Comparison of ENCODE assay signal across 13 cellular contexts in genomic region chr15:63998489-63998888, GRCh38. TPM values are rescaled to one million over a fixed set of nuclear protein-coding genes. Genes with fewer than 3 reads are reported as not detected.
A peak's percentile ranks its signal among the peaks of the same experiment; 100 is the strongest.
DNase-seq lines count a peak whose midpoint lies in the region; FAIRE-seq and TF ChIP-seq lines count a peak whose summit lies in the region.
"Had no signal": no experiment of that assay in that cellular context is flagged by ENCODE, and none has a peak within 500 bp of the region (broad histone marks: within the 10 kb centered on the region; RNA-seq: fewer than 3 reads in every experiment).

No MANE protein-coding gene starts in this region.

- H3K36me3 Mint-ChIP-seq in mesothelial cell of epicardium = no peaks in the 10 kb centered on the region

- H3K4me3 ChIP-seq in SK-N-MC (no peak overlapping the region), skeletal muscle satellite cell (ENCODE audit: low read length) (no peak overlapping the region), colonic mucosa (no peak overlapping the region)
- H3K4me3 ChIP-seq: esophagus squamous epithelium, MG63 had no signal

- no peak for TF ChIP-seq POLR2A in GM12891 (IDR thresholded peaks at IDR 0.05; ENCODE audit: low read depth, low read length)

- H3K27me3 ChIP-seq in skeletal muscle satellite cell (ENCODE audit: control insufficient read depth, insufficient read depth, low read length) (no peaks in the 10 kb centered on the region), colonic mucosa (no peaks in the 10 kb centered on the region)
- H3K27me3 ChIP-seq: esophagus squamous epithelium, MG63 had no signal

- DNase-seq in GM12891 (ENCODE audit: insufficient read length, low spot score) = no peak
- DNase-seq in SK-N-MC (ENCODE audit: low read depth, low spot score) = no peak
- peak; percentile 47 for DNase-seq in kidney tubule cell (ENCODE audit: low spot score)
- no peak for DNase-seq in medulla oblongata (ENCODE audit: extremely low spot score)
- DNase-seq in colonic mucosa = no peak
- DNase-seq in mesothelial cell of epicardium (ENCODE audit: low spot score in 2 of 2, unreplicated experiment in 2 of 2) = no peak
- DNase-seq: activated T-cell treated with anti-CD3 and anti-CD28 coated beads, Interleukin-2, amount 50 U/mL, for 48 hours; esophagus squamous epithelium; trophoblast cell had no signal

- TF ChIP-seq CTCF in colonic mucosa (IDR thresholded peaks at IDR 0.05) (no peak), mesothelial cell of epicardium (IDR thresholded peaks at IDR 0.05; ENCODE audit: unreplicated experiment) (no peak)

- H3K36me3 ChIP-seq in SK-N-MC (ENCODE audit: insufficient read depth, low read length) (no peaks in the 10 kb centered on the region), skeletal muscle satellite cell (ENCODE audit: insufficient read depth, low read length) (no peaks in the 10 kb centered on the region), colonic mucosa (no peaks in the 10 kb centered on the region)
- H3K36me3 ChIP-seq: esophagus squamous epithelium, MG63 had no signal

- H3K27ac ChIP-seq in SK-N-MC (peak overlapping the region; percentile 39; the same call in 1 of the 2 replicates), colonic mucosa (no peak overlapping the region)
- H3K27ac ChIP-seq: esophagus squamous epithelium had no signal

- H3K9ac ChIP-seq in SK-N-MC (ENCODE audit: insufficient read length) (no peak overlapping the region), skeletal muscle satellite cell (ENCODE audit: low read depth, low read length) (no peak overlapping the region), colonic mucosa (ENCODE audit: low read depth in 2 of 2, low read length in 2 of 2) (no peak overlapping the region)

- FAIRE-seq in GM12891 (lab: Jason Lieb, UNC) = peak; percentile 28
- FAIRE-seq: HTR-8/SVneo had no signal

- H3K27ac Mint-ChIP-seq in mesothelial cell of epicardium = no peak overlapping the region

- H3K4me1 ChIP-seq in skeletal muscle satellite cell (ENCODE audit: control insufficient read depth, insufficient read depth, low read length) = peaks cover 32% of the 10 kb centered on the region
- H3K4me1 ChIP-seq in colonic mucosa = peaks cover 4% of the 10 kb centered on the region

- no peaks in the 10 kb centered on the region for H3K9me3 ChIP-seq in SK-N-MC (ENCODE audit: low read depth, low read length)
- no peaks in the 10 kb centered on the region for H3K9me3 ChIP-seq in skeletal muscle satellite cell (replicated peaks; ENCODE audit: low read length)
- no peaks in the 10 kb centered on the region for H3K9me3 ChIP-seq in colonic mucosa
- H3K9me3 ChIP-seq: esophagus squamous epithelium, MG63 had no signal

- H3K4me2 ChIP-seq in skeletal muscle satellite cell (ENCODE audit: low read length) = peak overlapping the region; percentile 28

- no peaks in the 10 kb centered on the region for H3K9me3 Mint-ChIP-seq in mesothelial cell of epicardium

- H3K27me3 Mint-ChIP-seq in mesothelial cell of epicardium (ENCODE audit: low read depth) = peaks cover 2% of the 10 kb centered on the region

- intact Hi-C loops in colonic mucosa (cut with DNase I) = no loop called here

- peaks cover 3% of the 10 kb centered on the region for H3K4me1 Mint-ChIP-seq in mesothelial cell of epicardium

- no peak overlapping the region for H3K4me3 Mint-ChIP-seq in mesothelial cell of epicardium
- H3K4me3 Mint-ChIP-seq: CD14-positive monocyte had no signal

TF ChIP-seq in GM12891, 5 proteins besides CTCF, POLR2A, EP300 and RAD21:
- TF ChIP-seq POU2F2 (IDR thresholded peaks at IDR 0.05; ENCODE audit: low read depth, low read length) (no peak), SPI1 (IDR thresholded peaks at IDR 0.05; ENCODE audit: low read depth, low read length) (no peak), PAX5 (IDR thresholded peaks at IDR 0.05; ENCODE audit: insufficient read depth, low read length, severe bottlenecking) (no peak), POLR2AphosphoS5 (IDR thresholded peaks at IDR 0.05; ENCODE audit: low read depth, low read length) (no peak), TAF1 (IDR thresholded peaks at IDR 0.05; ENCODE audit: low read depth, low read length) (no peak)

RNA-seq across cellular contexts. Expression of gene DAPK2, which starts 47.8 kb away (rescaled TPM):
- 6.0 TPM for polyA plus RNA-seq in GM12891 (2012; ENCODE audit: low read depth, missing spikeins)
- 1.7 and 2.0 TPM in 2 replicates for total RNA-seq in skeletal muscle satellite cell (2012; rRNA removed)
- total RNA-seq in colonic mucosa = 10 to 100 TPM; 23.7 to 26.5 TPM
- total RNA-seq in mesothelial cell of epicardium = 1.2 to 2.6 TPM (median 2.2 TPM) in 3 replicates
